ENCODE assay signal across 1 cellular context in genomic region chr2:101016-101415, GRCh38.
TF ChIP-seq lines count a peak whose summit lies in the region.

No MANE protein-coding gene starts in this region.

TF ChIP-seq in GM23338, 12 proteins besides CTCF, POLR2A, EP300 and RAD21 (continued from another document):
- TF ChIP-seq ETS1 (IDR thresholded peaks at IDR 0.05) (no peak), REST (IDR thresholded peaks at IDR 0.05; ENCODE audit: unreplicated experiment) (no peak), ZNF462 (CRISPR knock-in tag; IDR thresholded peaks at IDR 0.05) (no peak), POLR2AphosphoS5 (IDR thresholded peaks at IDR 0.05; ENCODE audit: low read depth) (no peak), ZNF114 (CRISPR knock-in tag; IDR thresholded peaks at IDR 0.05) (no peak)
